ENCODE assay signal across 1 cellular context in genomic region chr1:23149110-23149509, GRCh38.
TF ChIP-seq lines count a peak whose summit lies in the region.

No MANE protein-coding gene starts in this region.

TF ChIP-seq in HepG2, 621 proteins besides CTCF, POLR2A, EP300 and RAD21 (continued from another document and continues in another):
- TF ChIP-seq AKNA (CRISPR knock-in tag; IDR thresholded peaks at IDR 0.05; ENCODE audit: borderline replicate concordance) (no peak), PPARG (CRISPR knock-in tag; conservative IDR thresholded peaks at IDR 0.05) (no peak), CC2D1A (CRISPR knock-in tag; IDR thresholded peaks at IDR 0.05) (no peak), JUNB (CRISPR knock-in tag; IDR thresholded peaks at IDR 0.05; ENCODE audit: borderline replicate concordance) (no peak), ZNF619 (CRISPR knock-in tag; IDR thresholded peaks at IDR 0.05) (no peak), ZNF7 (CRISPR knock-in tag; IDR thresholded peaks at IDR 0.05) (peak; percentile 54; the same call in 1 of the 2 replicates), IKZF1 (IDR thresholded peaks at IDR 0.05) (no peak), NCOA2 (CRISPR knock-in tag; IDR thresholded peaks at IDR 0.05) (no peak; the same call in 1 of the 2 replicates), MED13 (CRISPR knock-in tag; IDR thresholded peaks at IDR 0.05) (no peak), CHCHD3 (CRISPR knock-in tag; IDR thresholded peaks at IDR 0.05) (no peak), ZZZ3 (CRISPR knock-in tag; IDR thresholded peaks at IDR 0.05; ENCODE audit: borderline replicate concordance) (no peak), CENPT (CRISPR knock-in tag; IDR thresholded peaks at IDR 0.05; ENCODE audit: low read depth) (no peak), ELK4 (CRISPR knock-in tag; IDR thresholded peaks at IDR 0.05; ENCODE audit: borderline replicate concordance) (no peak), ZNF569 (CRISPR knock-in tag; IDR thresholded peaks at IDR 0.05; ENCODE audit: borderline replicate concordance) (no peak), ZNF557 (CRISPR knock-in tag; IDR thresholded peaks at IDR 0.05) (no peak), RFXANK (CRISPR knock-in tag; IDR thresholded peaks at IDR 0.05) (no peak), ZNF775 (CRISPR knock-in tag; IDR thresholded peaks at IDR 0.05; ENCODE audit: borderline replicate concordance) (no peak), DNMT3B (CRISPR knock-in tag; conservative IDR thresholded peaks at IDR 0.05) (no peak), ZNF281 (CRISPR knock-in tag; IDR thresholded peaks at IDR 0.05; ENCODE audit: borderline replicate concordance) (no peak), ZNF256 (CRISPR knock-in tag; conservative IDR thresholded peaks at IDR 0.05) (no peak), KDM2A (CRISPR knock-in tag; IDR thresholded peaks at IDR 0.05; ENCODE audit: borderline replicate concordance, low read depth) (no peak), MYNN (CRISPR knock-in tag; IDR thresholded peaks at IDR 0.05; ENCODE audit: low read depth) (no peak), ONECUT2 (CRISPR knock-in tag; IDR thresholded peaks at IDR 0.05) (no peak), GATAD2A (CRISPR knock-in tag; IDR thresholded peaks at IDR 0.05) (peak; percentile 79), MED1 (CRISPR knock-in tag; IDR thresholded peaks at IDR 0.05) (peak; percentile 51), ZNF318 (CRISPR knock-in tag; IDR thresholded peaks at IDR 0.05) (no peak), FOSL2 (CRISPR knock-in tag; IDR thresholded peaks at IDR 0.05) (no peak), RBM22 (optimal IDR thresholded peaks at IDR 0.05; ENCODE audit: low read length) (no peak), POLR2AphosphoS5 (IDR thresholded peaks at IDR 0.05; ENCODE audit: low read depth, low read length) (peak; percentile 52), RAD51 (IDR thresholded peaks at IDR 0.05; ENCODE audit: borderline replicate concordance) (no peak), IRX3 (CRISPR knock-in tag; IDR thresholded peaks at IDR 0.05; ENCODE audit: borderline replicate concordance, low read depth) (no peak), JDP2 (CRISPR knock-in tag; IDR thresholded peaks at IDR 0.05; ENCODE audit: borderline replicate concordance) (no peak), TOE1 (CRISPR knock-in tag; IDR thresholded peaks at IDR 0.05) (no peak)
- TF ChIP-seq, protein P1, sequence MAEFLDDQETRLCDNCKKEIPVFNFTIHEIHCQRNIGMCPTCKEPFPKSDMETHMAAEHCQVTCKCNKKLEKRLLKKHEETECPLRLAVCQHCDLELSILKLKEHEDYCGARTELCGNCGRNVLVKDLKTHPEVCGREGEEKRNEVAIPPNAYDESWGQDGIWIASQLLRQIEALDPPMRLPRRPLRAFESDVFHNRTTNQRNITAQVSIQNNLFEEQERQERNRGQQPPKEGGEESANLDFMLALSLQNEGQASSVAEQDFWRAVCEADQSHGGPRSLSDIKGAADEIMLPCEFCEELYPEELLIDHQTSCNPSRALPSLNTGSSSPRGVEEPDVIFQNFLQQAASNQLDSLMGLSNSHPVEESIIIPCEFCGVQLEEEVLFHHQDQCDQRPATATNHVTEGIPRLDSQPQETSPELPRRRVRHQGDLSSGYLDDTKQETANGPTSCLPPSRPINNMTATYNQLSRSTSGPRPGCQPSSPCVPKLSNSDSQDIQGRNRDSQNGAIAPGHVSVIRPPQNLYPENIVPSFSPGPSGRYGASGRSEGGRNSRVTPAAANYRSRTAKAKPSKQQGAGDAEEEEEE (CRISPR knock-in tag; IDR thresholded peaks at IDR 0.05; ENCODE audit: borderline replicate concordance): no peak
- TF ChIP-seq, protein P2, sequence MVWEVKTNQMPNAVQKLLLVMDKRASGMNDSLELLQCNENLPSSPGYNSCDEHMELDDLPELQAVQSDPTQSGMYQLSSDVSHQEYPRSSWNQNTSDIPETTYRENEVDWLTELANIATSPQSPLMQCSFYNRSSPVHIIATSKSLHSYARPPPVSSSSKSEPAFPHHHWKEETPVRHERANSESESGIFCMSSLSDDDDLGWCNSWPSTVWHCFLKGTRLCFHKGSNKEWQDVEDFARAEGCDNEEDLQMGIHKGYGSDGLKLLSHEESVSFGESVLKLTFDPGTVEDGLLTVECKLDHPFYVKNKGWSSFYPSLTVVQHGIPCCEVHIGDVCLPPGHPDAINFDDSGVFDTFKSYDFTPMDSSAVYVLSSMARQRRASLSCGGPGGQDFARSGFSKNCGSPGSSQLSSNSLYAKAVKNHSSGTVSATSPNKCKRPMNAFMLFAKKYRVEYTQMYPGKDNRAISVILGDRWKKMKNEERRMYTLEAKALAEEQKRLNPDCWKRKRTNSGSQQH (CRISPR knock-in tag; IDR thresholded peaks at IDR 0.05; ENCODE audit: low read depth): no peak
- TF ChIP-seq, protein P3, sequence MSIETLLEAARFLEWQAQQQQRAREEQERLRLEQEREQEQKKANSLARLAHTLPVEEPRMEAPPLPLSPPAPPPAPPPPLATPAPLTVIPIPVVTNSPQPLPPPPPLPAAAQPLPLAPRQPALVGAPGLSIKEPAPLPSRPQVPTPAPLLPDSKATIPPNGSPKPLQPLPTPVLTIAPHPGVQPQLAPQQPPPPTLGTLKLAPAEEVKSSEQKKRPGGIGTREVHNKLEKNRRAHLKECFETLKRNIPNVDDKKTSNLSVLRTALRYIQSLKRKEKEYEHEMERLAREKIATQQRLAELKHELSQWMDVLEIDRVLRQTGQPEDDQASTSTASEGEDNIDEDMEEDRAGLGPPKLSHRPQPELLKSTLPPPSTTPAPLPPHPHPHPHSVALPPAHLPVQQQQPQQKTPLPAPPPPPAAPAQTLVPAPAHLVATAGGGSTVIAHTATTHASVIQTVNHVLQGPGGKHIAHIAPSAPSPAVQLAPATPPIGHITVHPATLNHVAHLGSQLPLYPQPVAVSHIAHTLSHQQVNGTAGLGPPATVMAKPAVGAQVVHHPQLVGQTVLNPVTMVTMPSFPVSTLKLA (IDR thresholded peaks at IDR 0.05): no peak
- TF ChIP-seq, protein P4, sequence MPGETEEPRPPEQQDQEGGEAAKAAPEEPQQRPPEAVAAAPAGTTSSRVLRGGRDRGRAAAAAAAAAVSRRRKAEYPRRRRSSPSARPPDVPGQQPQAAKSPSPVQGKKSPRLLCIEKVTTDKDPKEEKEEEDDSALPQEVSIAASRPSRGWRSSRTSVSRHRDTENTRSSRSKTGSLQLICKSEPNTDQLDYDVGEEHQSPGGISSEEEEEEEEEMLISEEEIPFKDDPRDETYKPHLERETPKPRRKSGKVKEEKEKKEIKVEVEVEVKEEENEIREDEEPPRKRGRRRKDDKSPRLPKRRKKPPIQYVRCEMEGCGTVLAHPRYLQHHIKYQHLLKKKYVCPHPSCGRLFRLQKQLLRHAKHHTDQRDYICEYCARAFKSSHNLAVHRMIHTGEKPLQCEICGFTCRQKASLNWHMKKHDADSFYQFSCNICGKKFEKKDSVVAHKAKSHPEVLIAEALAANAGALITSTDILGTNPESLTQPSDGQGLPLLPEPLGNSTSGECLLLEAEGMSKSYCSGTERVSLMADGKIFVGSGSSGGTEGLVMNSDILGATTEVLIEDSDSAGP (CRISPR knock-in tag; IDR thresholded peaks at IDR 0.05; ENCODE audit: borderline replicate concordance): no peak
